Comparison of ENCODE assay signal across 8 cellular contexts in the genomic region with DNA sequence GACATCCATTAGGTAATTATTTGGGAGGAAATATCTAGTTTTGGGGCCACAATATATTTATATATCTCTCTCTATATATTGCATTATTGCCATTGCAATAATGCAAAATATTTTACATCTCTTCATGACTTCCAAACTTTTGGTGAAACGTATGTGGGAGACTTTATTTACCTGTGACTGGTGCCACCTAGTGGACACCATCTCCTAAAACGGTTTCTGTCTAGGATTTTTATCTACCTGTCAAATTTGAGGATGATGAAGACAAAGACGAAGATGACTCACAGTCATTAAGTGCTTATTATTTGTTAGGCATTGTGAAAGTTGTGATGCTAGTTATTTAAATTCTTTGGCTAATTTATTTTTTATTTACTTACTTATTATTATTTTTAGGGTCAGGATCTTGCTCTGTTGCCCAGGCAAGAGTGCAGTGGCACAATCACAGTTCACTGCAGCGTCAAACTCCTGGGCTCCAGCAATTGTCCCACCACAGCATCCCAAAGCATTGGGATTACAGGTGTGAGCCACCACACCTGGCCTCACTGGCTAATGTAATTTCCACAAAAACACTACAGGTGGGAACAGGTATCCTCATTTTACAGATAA. TPM values are rescaled to one million over a fixed set of nuclear protein-coding genes. Genes with fewer than 3 reads are reported as not detected.
DNase-seq lines count a peak whose midpoint lies in the region; ATAC-seq and TF ChIP-seq lines count a peak whose summit lies in the region.

No MANE protein-coding gene starts in this region.

- DNase-seq in DMS 273 treated with DMSO at 0.1 percent for 48 hours (lab: John Stamatoyannopoulos, UW), result peak; percentile 22
- DNase-seq in HPDE6-E6E7 (ENCODE audit: extremely low spot score), result peak; percentile 39
- DNase-seq in Panc1 (ENCODE audit: low read depth, low spot score), result peak; percentile 32
- DNase-seq in amniotic epithelial cell (ENCODE audit: low read depth), result peak; percentile 65
- peak; percentile 58 for DNase-seq in iPS-NIHi11 (ENCODE audit: low spot score)
- DNase-seq in stimulated activated CD4-positive, alpha-beta T cell treated with anti-CD3 and anti-CD28 coated beads, Interleukin-12 subunit alpha, Interleukin-12 subunit beta, amount 100 ng/mL, for 48 hours (ENCODE audit: low read depth in 2 of 3, low spot score in 1 of 3), result peak in 2 of 3 donors; percentile 34 to 65

- peak; percentile 74 for TF ChIP-seq CTCF in Panc1 (IDR thresholded peaks at IDR 0.05)

- H3K36me3 ChIP-seq in Panc1 (ENCODE audit: control insufficient read depth, insufficient read depth, low read length), result no peaks in the 10 kb centered on the region

- H3K4me3 ChIP-seq in Panc1 (ENCODE audit: low read depth in 2 of 2, low read length in 2 of 2), result no peak overlapping the region

- H3K27me3 ChIP-seq in Panc1 (ENCODE audit: control insufficient read depth, insufficient read depth, low read length), result peaks cover 9% of the 10 kb centered on the region; the same call in 1 of the 2 replicates

- CTCF ChIA-PET in Panc1 (lab: Charles Lee), result interaction anchor here (1.1 kb wide), 1 partner anchor 262 kb away, joined by 3 read pairs; no protein-coding TSS in a partner anchor

- no TSS peak for BruUV-seq in Panc1 (replicated peaks; lab: Mats Ljungman, UMichigan)

- H3K9me3 ChIP-seq in Panc1 (ENCODE audit: control insufficient read depth, insufficient read depth, low read depth, low read length), result no peaks in the 10 kb centered on the region

- H3K27ac ChIP-seq in Panc1 (ENCODE audit: low read length), result no peak overlapping the region

- H3K4me1 ChIP-seq in Panc1 (ENCODE audit: control insufficient read depth, insufficient read depth, low read length), result no peaks in the 10 kb centered on the region

- POLR2A ChIA-PET in Panc1 (lab: Charles Lee), result no interaction called here

- in situ Hi-C loops in Panc1 (cut with HindIII; ENCODE audit: low pct_unique_long_range_greater_than_20kb, low sequenced_read_pairs), result no loop called here

- intact Hi-C loops in Panc1 (cut with micrococcal nuclease; ENCODE audit: unreplicated experiment), result loop anchor here (1.0 to 10.0 kb wide), 3 partner anchors 130 to 523 kb away; no protein-coding TSS in a partner anchor

- ATAC-seq in Panc1 (peak; percentile 56; the same call in 1 of the 2 replicates), HG02852 (IDR thresholded peaks at IDR 0.05; ENCODE audit: unreplicated experiment) (no peak), GM21515 (IDR thresholded peaks at IDR 0.05; ENCODE audit: unreplicated experiment) (no peak)

RNA-seq across cellular contexts. Expression of gene CBLL1, which starts 18.7 kb away (rescaled TPM):
- 34.7 TPM for total RNA-seq in Panc1 (2021; ENCODE audit: unreplicated experiment)
- polyA plus RNA-seq in Panc1 (2012; ENCODE audit: insufficient read length), result 18.5 TPM
